8 cellular contexts compared by ENCODE assay signal in the genomic region with DNA sequence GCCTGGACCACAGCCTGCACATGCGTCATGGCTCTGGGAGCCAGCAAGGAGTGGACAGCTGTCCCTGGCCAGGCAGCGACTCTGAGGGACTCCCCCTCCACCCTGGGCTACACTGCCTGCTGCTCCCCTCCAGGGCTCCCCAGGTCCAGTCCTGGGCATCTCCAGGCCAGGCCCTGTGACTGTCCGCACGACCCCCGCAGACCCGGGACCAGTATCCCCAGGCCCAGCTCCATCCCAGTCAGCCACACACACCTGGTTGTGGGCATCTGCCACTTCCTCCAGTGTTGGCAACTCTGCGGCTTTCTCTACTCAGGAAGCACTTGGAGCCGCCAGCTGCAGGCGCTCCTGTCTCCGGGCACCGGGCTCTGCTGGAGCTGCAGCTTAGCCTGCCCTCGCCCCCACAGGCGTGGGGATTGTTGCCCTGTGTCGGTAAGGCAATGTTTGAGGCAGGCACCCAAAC. TPM values are rescaled to one million over a fixed set of nuclear protein-coding genes. Genes with fewer than 3 reads are reported as not detected.
DNase-seq lines count a peak whose midpoint lies in the region; ATAC-seq and TF ChIP-seq lines count a peak whose summit lies in the region.

No MANE protein-coding gene starts in this region.

- no peak for TF ChIP-seq RAD21 in SK-N-SH (IDR thresholded peaks at IDR 0.05; ENCODE audit: low read length)
- no peak for TF ChIP-seq RAD21 in liver (IDR thresholded peaks at IDR 0.05)

- H3K36me3 ChIP-seq in SK-N-SH (replicated peaks in 1 of 2; ENCODE audit: control insufficient read depth in 1 of 2, insufficient read depth in 2 of 2, low read length in 1 of 2) (peaks cover 8% of the 10 kb centered on the region in 2 experiments), body of pancreas (replicated peaks in 1 of 2; ENCODE audit: insufficient read depth in 1 of 2, low read depth in 2 of 2) (no peaks in the 10 kb centered on the region), liver (ENCODE audit: control insufficient read depth in 4 of 4, insufficient read depth in 3 of 4, low read depth in 1 of 4, low read length in 3 of 4) (peaks cover 0 to 6% (median 0%) of the 10 kb centered on the region in 4 donors), thymus (ENCODE audit: control insufficient read depth, insufficient read depth) (peaks cover 13% of the 10 kb centered on the region)

- H3K79me2 ChIP-seq in SK-N-SH (ENCODE audit: insufficient read depth), result peaks cover 42% of the 10 kb centered on the region

- H3K27me3 ChIP-seq in SK-N-SH (ENCODE audit: insufficient read depth), result no peaks in the 10 kb centered on the region
- H3K27me3 ChIP-seq in body of pancreas, result no peaks in the 10 kb centered on the region
- no peaks in the 10 kb centered on the region for H3K27me3 ChIP-seq in liver (ENCODE audit: control insufficient read depth in 4 of 4, insufficient read depth in 4 of 4, low read length in 3 of 4)
- no peaks in the 10 kb centered on the region for H3K27me3 ChIP-seq in thymus (ENCODE audit: control insufficient read depth, insufficient read depth)

- CTCF ChIA-PET in SK-N-SH (lab: Yijun Ruan, JAX), result interaction anchor here (0.9 to 2.2 kb wide), 3 partner anchors 10 to 792 kb away, joined by 3 to 12 read pairs (median 3); no protein-coding TSS in a partner anchor

- H3K4me1 ChIP-seq in SK-N-SH (ENCODE audit: control insufficient read depth in 1 of 2, insufficient read depth in 2 of 2, low read depth in 1 of 2, low read length in 1 of 2), result peaks cover 7 to 29% of the 10 kb centered on the region in 2 experiments; a peak in 1 of 4 replicates
- H3K4me1 ChIP-seq in body of pancreas, result peaks cover 60% of the 10 kb centered on the region
- H3K4me1 ChIP-seq in liver (ENCODE audit: control insufficient read depth in 4 of 4, insufficient read depth in 4 of 4, low read length in 3 of 4), result peaks cover 5 to 22% (median 13%) of the 10 kb centered on the region in 4 donors
- peaks cover 24% of the 10 kb centered on the region for H3K4me1 ChIP-seq in thymus (ENCODE audit: control insufficient read depth, insufficient read depth, low read length)

- DNase-seq in SK-N-SH (peak; percentile 25), body of pancreas (no peak), NCI-H146 treated with DMSO at 0.1 percent for 48 hours (lab: John Stamatoyannopoulos, UW; ENCODE audit: unreplicated experiment) (no peak)

- intact Hi-C loops in body of pancreas (cut with DNase I), result no loop called here

- H3K4me3 ChIP-seq in SK-N-SH (ENCODE audit: low read depth in 2 of 2, low read length in 1 of 2) (no peak overlapping the region), body of pancreas (no peak overlapping the region), liver (ENCODE audit: low read depth in 1 of 3, low read length in 3 of 3) (no peak overlapping the region), thymus (ENCODE audit: low read length) (peak overlapping the region; percentile 93)

- no peak overlapping the region for H2AFZ ChIP-seq in SK-N-SH (ENCODE audit: low read depth)

- peaks cover 26% of the 10 kb centered on the region for H4K20me1 ChIP-seq in SK-N-SH (ENCODE audit: insufficient read depth)

- TF ChIP-seq EP300 in SK-N-SH (IDR thresholded peaks at IDR 0.05; ENCODE audit: borderline replicate concordance in 1 of 2, low read depth in 1 of 2, low read length in 1 of 2), result no peak

- H3K9ac ChIP-seq in SK-N-SH (no peak overlapping the region), liver (ENCODE audit: low read depth in 1 of 2, low read length in 2 of 2) (peak overlapping the region in 1 of 2 donors; percentile 24)

- no peak for ATAC-seq in SK-N-SH treated with all-trans-retinoic acid at 6 μM for 48 hours
- peak; percentile 8 for ATAC-seq in body of pancreas
- no peak for ATAC-seq in GM18873 (IDR thresholded peaks at IDR 0.05; ENCODE audit: low FRiP score, unreplicated experiment)
- ATAC-seq in GM19023 (IDR thresholded peaks at IDR 0.05; ENCODE audit: unreplicated experiment), result no peak

- TF ChIP-seq POLR2A in body of pancreas (IDR thresholded peaks at IDR 0.05), result no peak

- H3K27ac ChIP-seq in SK-N-SH (ENCODE audit: low read depth in 2 of 2, low read length in 1 of 2) (no peak overlapping the region; a peak in 1 of 4 replicates), body of pancreas (peak overlapping the region; percentile 98 to 100 (median 100)), liver (ENCODE audit: low read depth in 1 of 2, low read length in 2 of 2) (peak overlapping the region; percentile 95 to 98), thymus (ENCODE audit: low read depth) (peak overlapping the region; percentile 89)

- 90% methylated on average over 10 of the region's 14 CpGs for WGBS in SK-N-SH (ENCODE audit: low lambda C conversion rate)
- WGBS in body of pancreas, 2 donors, result 3 to 9% methylated on average over 7 to 14 of the region's 14 CpGs
- WGBS in liver, result 58% methylated on average over 14 of the region's 14 CpGs
- WGBS in thymus, result 8% methylated on average over 14 of the region's 14 CpGs

- no peaks in the 10 kb centered on the region for H3K9me2 ChIP-seq in SK-N-SH

- peaks cover 2% of the 10 kb centered on the region for H3F3A ChIP-seq in SK-N-SH (replicated peaks; ENCODE audit: insufficient read depth)

- TF ChIP-seq CTCF in SK-N-SH (IDR thresholded peaks at IDR 0.05), result no peak
- TF ChIP-seq CTCF in body of pancreas (IDR thresholded peaks at IDR 0.05), result peak in 3 of 7 experiments; percentile 14 to 32 (median 18)
- TF ChIP-seq CTCF in liver (IDR thresholded peaks at IDR 0.05; ENCODE audit: low read depth, low read length, missing input control), result no peak

- POLR2A ChIA-PET in SK-N-SH (lab: Yijun Ruan, JAX), result interaction anchor here (0.9 kb wide), 1 partner anchor 139 kb away, joined by 3 read pairs; no protein-coding TSS in a partner anchor

- no peaks in the 10 kb centered on the region for H3K9me3 ChIP-seq in SK-N-SH
- H3K9me3 ChIP-seq in body of pancreas, result no peaks in the 10 kb centered on the region
- H3K9me3 ChIP-seq in liver (ENCODE audit: control insufficient read depth in 4 of 4, low read length in 3 of 4), result no peaks in the 10 kb centered on the region
- H3K9me3 ChIP-seq in thymus (ENCODE audit: control insufficient read depth), result peaks cover 2% of the 10 kb centered on the region

- H3K4me2 ChIP-seq in SK-N-SH, result peak overlapping the region; percentile 99; the same call in 1 of the 2 replicates

TF ChIP-seq in SK-N-SH, 30 proteins besides CTCF, POLR2A, EP300 and RAD21:
- TF ChIP-seq, protein P1, sequence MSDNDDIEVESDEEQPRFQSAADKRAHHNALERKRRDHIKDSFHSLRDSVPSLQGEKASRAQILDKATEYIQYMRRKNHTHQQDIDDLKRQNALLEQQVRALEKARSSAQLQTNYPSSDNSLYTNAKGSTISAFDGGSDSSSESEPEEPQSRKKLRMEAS (IDR thresholded peaks at IDR 0.05; ENCODE audit: low read depth), result no peak
- TF ChIP-seq EZH2phosphoT487 (IDR thresholded peaks at IDR 0.05; ENCODE audit: borderline replicate concordance, low read depth) (no peak), TEAD4 (IDR thresholded peaks at IDR 0.05; ENCODE audit: borderline replicate concordance, insufficient read depth) (no peak), ELF1 (IDR thresholded peaks at IDR 0.05) (no peak)
TF ChIP-seq in SK-N-SH: peak in this region for 0.

TF ChIP-seq in SK-N-SH treated with all-trans-retinoic acid at 6 μM for 48 hours, 23 proteins besides CTCF, POLR2A, EP300 and RAD21 (continues in another document):
- TF ChIP-seq CSDC2 (CRISPR knock-in tag; IDR thresholded peaks at IDR 0.05), result no peak
- no peak for TF ChIP-seq ZNF8 (CRISPR knock-in tag; IDR thresholded peaks at IDR 0.05)
- no peak for TF ChIP-seq ISL1 (CRISPR knock-in tag; IDR thresholded peaks at IDR 0.05)
- TF ChIP-seq TCF4 (CRISPR knock-in tag; IDR thresholded peaks at IDR 0.05; ENCODE audit: borderline replicate concordance), result no peak
- TF ChIP-seq ZFP30 (CRISPR knock-in tag; IDR thresholded peaks at IDR 0.05), result no peak
- no peak for TF ChIP-seq ZNF70 (CRISPR knock-in tag; IDR thresholded peaks at IDR 0.05)
- no peak for TF ChIP-seq OSR1 (CRISPR knock-in tag; IDR thresholded peaks at IDR 0.05)

TF ChIP-seq in liver, 16 proteins besides CTCF, POLR2A, EP300 and RAD21 (continues in another document):
- no peak for TF ChIP-seq NR2F2 (IDR thresholded peaks at IDR 0.05)
- no peak for TF ChIP-seq GABPA (IDR thresholded peaks at IDR 0.05 in 1 of 2, conservative IDR thresholded peaks at IDR 0.05 in 1 of 2)

RNA-seq across cellular contexts. Expression of a gene that starts 2.4 kb away (rescaled TPM):
- polyA plus RNA-seq in SK-N-SH (2012; rRNA removed) (6.0 and 10.7 TPM in 2 replicates), liver (10 to 100 TPM; 12.5 to 16.1 TPM), thymus (39.2 TPM)
- 4.0 and 5.9 TPM in 2 replicates for polyA plus RNA-seq in SK-N-SH (2012; cell fraction: cytosol; rRNA removed)
- 56.6 and 64.4 TPM in 2 replicates for polyA plus RNA-seq in SK-N-SH (2012; cell fraction: nucleus; rRNA removed)
- total RNA-seq in body of pancreas (10 to 100 TPM; 29.1 to 59.3 TPM), liver (10 to 100 TPM; 14.1 to 41.7 TPM)

RNA-seq across cellular contexts. Expression of a gene that starts 32.2 kb away (rescaled TPM):
- polyA plus RNA-seq in SK-N-SH (2012; rRNA removed) (52.1 and 53.1 TPM in 2 replicates), liver (10 to 100 TPM in 1 of 2 donors, 1 to 10 TPM in 1; 6.1 to 24.4 TPM), thymus (30.0 TPM)
- 25.7 and 36.2 TPM in 2 replicates for polyA plus RNA-seq in SK-N-SH (2012; cell fraction: cytosol; rRNA removed)
- polyA plus RNA-seq in SK-N-SH (2012; cell fraction: nucleus; rRNA removed), result 101 and 115 TPM in 2 replicates
- total RNA-seq in body of pancreas (10 to 100 TPM; 11.2 to 33.6 TPM), liver (10 to 100 TPM in 1 of 2 donors, 1 to 10 TPM in 1; 9.2 to 12.1 TPM)

RNA-seq across cellular contexts. Expression of a gene that starts 52.9 kb away (rescaled TPM):
- 5.4 and 7.0 TPM in 2 replicates for polyA plus RNA-seq in SK-N-SH (2012; rRNA removed)
- polyA plus RNA-seq in SK-N-SH (2012; cell fraction: cytosol; rRNA removed), result 8.4 and 9.4 TPM in 2 replicates
- 33.1 and 41.9 TPM in 2 replicates for polyA plus RNA-seq in SK-N-SH (2012; cell fraction: nucleus; rRNA removed)
- 10 to 100 TPM; 20.5 to 22.4 TPM for total RNA-seq in body of pancreas
- 10 to 100 TPM in 1 of 2 donors, 1 to 10 TPM in 1; 9.0 to 12.4 TPM for total RNA-seq in liver
- 1 to 10 TPM; 4.7 to 5.3 TPM for polyA plus RNA-seq in liver
- 28.9 TPM for polyA plus RNA-seq in thymus

Comparison
In these comparisons a context has a peak if more than half of its experiments do, and no peak if none do; other contexts are left out.
1. H3K27ac ChIP-seq: peak in body of pancreas (4 of 4), liver (2 of 2) and thymus (single experiment); none in SK-N-SH (0 of 2).